In the genomic region with DNA sequence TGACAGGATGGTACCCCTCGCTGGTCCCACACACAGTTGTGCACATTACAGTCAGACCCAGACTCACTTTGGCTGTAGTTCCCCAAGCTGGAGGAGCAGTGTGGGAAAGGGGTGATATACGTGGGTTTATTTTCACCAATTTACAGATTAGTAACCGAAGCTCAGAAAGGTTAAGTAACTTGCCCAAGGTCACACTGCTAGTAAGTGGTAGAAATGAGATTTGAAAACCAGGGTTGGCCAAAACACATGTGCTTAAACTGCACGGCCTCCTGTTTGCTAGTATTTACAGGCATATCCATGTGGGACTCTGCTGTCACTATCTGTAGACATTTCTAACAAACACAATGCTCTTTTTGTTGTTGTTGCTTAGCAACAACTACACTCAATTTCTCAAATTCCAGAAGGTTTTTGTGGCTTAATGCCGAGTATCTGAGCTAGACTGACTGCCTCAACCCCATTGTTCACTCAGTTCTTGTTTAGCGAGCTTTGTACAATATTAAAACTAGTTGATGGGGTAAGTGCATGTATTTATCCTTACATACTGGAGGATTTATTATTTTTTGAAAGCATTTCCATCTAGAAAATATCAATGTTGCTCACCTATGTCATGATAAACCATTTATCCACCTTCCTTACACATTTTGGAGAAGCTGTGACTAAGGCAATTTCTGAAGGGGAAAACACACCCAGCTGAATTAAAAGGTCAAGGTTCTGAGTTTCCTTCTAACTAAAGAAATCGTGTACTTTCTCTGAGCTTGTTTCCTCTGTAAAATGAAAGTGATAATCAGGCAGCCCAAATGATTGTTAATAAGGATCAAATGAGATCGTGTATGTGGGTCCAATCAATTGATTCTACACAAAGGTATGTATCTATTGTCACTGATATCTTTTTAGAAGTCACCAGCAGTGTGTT, we compare ENCODE assay signal across 1 cellular context.
TF ChIP-seq lines count a peak whose summit lies in the region.

No MANE protein-coding gene starts in this region.

TF ChIP-seq in Ishikawa, 13 proteins besides CTCF, POLR2A, EP300 and RAD21 (continued from another document):
- TF ChIP-seq, protein P1, sequence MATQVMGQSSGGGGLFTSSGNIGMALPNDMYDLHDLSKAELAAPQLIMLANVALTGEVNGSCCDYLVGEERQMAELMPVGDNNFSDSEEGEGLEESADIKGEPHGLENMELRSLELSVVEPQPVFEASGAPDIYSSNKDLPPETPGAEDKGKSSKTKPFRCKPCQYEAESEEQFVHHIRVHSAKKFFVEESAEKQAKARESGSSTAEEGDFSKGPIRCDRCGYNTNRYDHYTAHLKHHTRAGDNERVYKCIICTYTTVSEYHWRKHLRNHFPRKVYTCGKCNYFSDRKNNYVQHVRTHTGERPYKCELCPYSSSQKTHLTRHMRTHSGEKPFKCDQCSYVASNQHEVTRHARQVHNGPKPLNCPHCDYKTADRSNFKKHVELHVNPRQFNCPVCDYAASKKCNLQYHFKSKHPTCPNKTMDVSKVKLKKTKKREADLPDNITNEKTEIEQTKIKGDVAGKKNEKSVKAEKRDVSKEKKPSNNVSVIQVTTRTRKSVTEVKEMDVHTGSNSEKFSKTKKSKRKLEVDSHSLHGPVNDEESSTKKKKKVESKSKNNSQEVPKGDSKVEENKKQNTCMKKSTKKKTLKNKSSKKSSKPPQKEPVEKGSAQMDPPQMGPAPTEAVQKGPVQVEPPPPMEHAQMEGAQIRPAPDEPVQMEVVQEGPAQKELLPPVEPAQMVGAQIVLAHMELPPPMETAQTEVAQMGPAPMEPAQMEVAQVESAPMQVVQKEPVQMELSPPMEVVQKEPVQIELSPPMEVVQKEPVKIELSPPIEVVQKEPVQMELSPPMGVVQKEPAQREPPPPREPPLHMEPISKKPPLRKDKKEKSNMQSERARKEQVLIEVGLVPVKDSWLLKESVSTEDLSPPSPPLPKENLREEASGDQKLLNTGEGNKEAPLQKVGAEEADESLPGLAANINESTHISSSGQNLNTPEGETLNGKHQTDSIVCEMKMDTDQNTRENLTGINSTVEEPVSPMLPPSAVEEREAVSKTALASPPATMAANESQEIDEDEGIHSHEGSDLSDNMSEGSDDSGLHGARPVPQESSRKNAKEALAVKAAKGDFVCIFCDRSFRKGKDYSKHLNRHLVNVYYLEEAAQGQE (IDR thresholded peaks at IDR 0.05; ENCODE audit: low read depth) = no peak
